In the genomic region with DNA sequence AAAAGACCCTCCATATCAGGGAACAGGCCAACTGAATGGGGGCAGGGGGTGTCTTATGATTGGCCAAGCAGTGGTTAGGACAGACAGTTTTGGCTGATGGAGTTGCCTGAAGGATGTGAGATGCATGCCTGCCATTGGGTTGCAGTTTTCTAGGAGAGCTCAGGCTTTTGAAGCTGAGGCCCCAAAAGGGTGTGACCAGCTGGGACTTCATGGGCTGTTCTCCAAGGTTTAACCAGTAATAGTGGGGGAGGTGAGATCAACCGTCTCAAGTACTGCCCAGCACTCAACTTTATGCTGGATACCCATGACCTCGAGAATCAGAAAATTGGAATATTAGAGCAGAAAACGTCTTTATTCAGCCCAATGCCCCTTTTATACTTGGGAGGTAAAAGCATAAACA, we compare ENCODE assay signal across 1 cellular context.
TF ChIP-seq lines count a peak whose summit lies in the region.

No MANE protein-coding gene starts in this region.

TF ChIP-seq in HCT116, 20 proteins besides CTCF, POLR2A, EP300 and RAD21:
- TF ChIP-seq ELF1 (IDR thresholded peaks at IDR 0.05; ENCODE audit: borderline replicate concordance, low read depth), result no peak
